ENCODE assay signal across 8 cellular contexts in the genomic region with DNA sequence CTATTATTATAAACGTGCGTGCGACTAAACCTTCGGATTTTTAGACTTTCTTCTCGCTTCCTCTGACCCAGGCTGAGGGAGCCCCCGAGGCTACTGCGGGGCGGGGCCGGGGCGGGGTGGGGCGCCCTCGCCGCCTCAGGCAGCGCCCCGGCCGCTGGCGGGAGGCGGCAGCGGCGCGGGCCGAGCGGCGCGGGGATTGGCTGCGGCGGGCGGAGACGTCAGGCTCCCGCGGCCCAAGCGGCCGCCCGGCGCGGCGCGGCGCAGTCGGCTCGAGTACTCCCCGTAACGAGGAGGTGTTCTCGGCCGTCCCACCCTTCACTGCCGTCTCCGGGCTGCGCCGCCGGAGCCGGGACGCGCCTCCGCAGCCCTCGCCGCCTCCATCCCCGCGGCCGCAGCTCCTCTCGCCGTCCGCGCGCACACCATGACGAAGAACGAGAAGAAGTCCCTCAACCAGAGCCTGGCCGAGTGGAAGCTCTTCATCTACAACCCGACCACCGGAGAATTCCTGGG. TPM values are rescaled to one million over a fixed set of nuclear protein-coding genes. Genes with fewer than 3 reads are reported as not detected.
DNase-seq lines count a peak whose midpoint lies in the region; ATAC-seq and TF ChIP-seq lines count a peak whose summit lies in the region.

A gene (plus strand): TSS at position 263 of the 510 bp plus-strand sequence. CDS start 159 bp downstream, at position 422.

- intact Hi-C loops in heart left ventricle (cut with DNase I) (loop anchor here in 9 of 10 donors (1.0 to 10.0 kb wide), 7 partner anchors 36 to 302 kb away; a partner anchor contains a TSS), posterior vena cava (cut with DNase I) (loop anchor here in 1 of 2 donors (5.0 kb wide), 2 partner anchors 79 to 139 kb away; a partner anchor contains a TSS)

- H3K9me3 ChIP-seq in heart left ventricle, result no peaks in the 10 kb centered on the region

- H3K36me3 Mint-ChIP-seq in HFFc6 (ENCODE audit: low read depth), result no peaks in the 10 kb centered on the region; the same call in 1 of the 2 replicates
- peaks cover 38% of the 10 kb centered on the region for H3K36me3 Mint-ChIP-seq in activated naive CD8-positive, alpha-beta T cell treated with anti-CD3 and anti-CD28 coated beads, Interleukin-2, amount 50 U/mL, for 24 hours (ENCODE audit: low read depth)
- H3K36me3 Mint-ChIP-seq in type B pancreatic cell, result peaks cover 7% of the 10 kb centered on the region

- H3K4me3 Mint-ChIP-seq in HFFc6 (peak within 1 kb of the TSS; percentile 96), type B pancreatic cell (peak within 1 kb of the TSS; percentile 96)
- peak within 1 kb of the TSS; percentile 89 for H3K4me3 Mint-ChIP-seq in activated naive CD8-positive, alpha-beta T cell treated with anti-CD3 and anti-CD28 coated beads, Interleukin-2, amount 50 U/mL, for 24 hours

- H3K9me3 Mint-ChIP-seq in HFFc6, result no peaks in the 10 kb centered on the region
- H3K9me3 Mint-ChIP-seq in activated naive CD8-positive, alpha-beta T cell treated with anti-CD3 and anti-CD28 coated beads, Interleukin-2, amount 50 U/mL, for 24 hours, result no peaks in the 10 kb centered on the region
- H3K9me3 Mint-ChIP-seq in type B pancreatic cell, result no peaks in the 10 kb centered on the region

- H3K27ac ChIP-seq in heart left ventricle, result peak within 1 kb of the TSS; percentile 94 to 100 (median 99)

- H3K4me1 ChIP-seq in heart left ventricle, result peaks cover 6 to 43% (median 19%) of the 10 kb centered on the region in 12 donors

- H3K27me3 ChIP-seq in heart left ventricle, result no peaks in the 10 kb centered on the region

- H3K27me3 Mint-ChIP-seq in HFFc6 (ENCODE audit: insufficient read depth), result peaks cover 2% of the 10 kb centered on the region
- no peaks in the 10 kb centered on the region for H3K27me3 Mint-ChIP-seq in activated naive CD8-positive, alpha-beta T cell treated with anti-CD3 and anti-CD28 coated beads, Interleukin-2, amount 50 U/mL, for 24 hours
- no peaks in the 10 kb centered on the region for H3K27me3 Mint-ChIP-seq in type B pancreatic cell

- peak; percentile 79 for ATAC-seq in activated naive CD8-positive, alpha-beta T cell treated with anti-CD3 and anti-CD28 coated beads, Interleukin-2, amount 50 U/mL, for 24 hours
- peak; percentile 75 to 95 (median 87) for ATAC-seq in heart left ventricle

- peak within 1 kb of the TSS; percentile 97 for H3K27ac Mint-ChIP-seq in HFFc6
- H3K27ac Mint-ChIP-seq in activated naive CD8-positive, alpha-beta T cell treated with anti-CD3 and anti-CD28 coated beads, Interleukin-2, amount 50 U/mL, for 24 hours, result peak within 1 kb of the TSS; percentile 96
- peak within 1 kb of the TSS; percentile 99 for H3K27ac Mint-ChIP-seq in type B pancreatic cell

- H3K4me3 ChIP-seq in GM12864 (ENCODE audit: low read depth, low read length) (peak within 1 kb of the TSS; percentile 69), heart left ventricle (peak within 1 kb of the TSS; percentile 72 to 99 (median 92))

- peak; percentile 38 to 94 for TF ChIP-seq POLR2A in heart left ventricle (IDR thresholded peaks at IDR 0.05)

- H3K36me3 ChIP-seq in heart left ventricle, result no peaks in the 10 kb centered on the region

- TF ChIP-seq CTCF in GM12864 (IDR thresholded peaks at IDR 0.05; ENCODE audit: low read depth, low read length, missing control alignments) (no peak), HFFc6 (IDR thresholded peaks at IDR 0.05) (no peak), heart left ventricle (IDR thresholded peaks at IDR 0.05) (no peak), type B pancreatic cell (conservative IDR thresholded peaks at IDR 0.05) (no peak)

- 0 to 1% (median 0%) methylated on average over 14 to 69 of the region's 69 CpGs for WGBS in heart left ventricle, 4 donors

- H3K4me1 Mint-ChIP-seq in HFFc6 (ENCODE audit: low read depth), result peaks cover 40% of the 10 kb centered on the region
- peaks cover 33% of the 10 kb centered on the region for H3K4me1 Mint-ChIP-seq in activated naive CD8-positive, alpha-beta T cell treated with anti-CD3 and anti-CD28 coated beads, Interleukin-2, amount 50 U/mL, for 24 hours
- H3K4me1 Mint-ChIP-seq in type B pancreatic cell (ENCODE audit: unreplicated experiment), result peaks cover 20% of the 10 kb centered on the region

- peak; percentile 47 for DNase-seq in GM12864 (ENCODE audit: low read depth)
- DNase-seq in HFFc6, result peak; percentile 82
- DNase-seq in NAMALWA (ENCODE audit: low spot score), result peak; percentile 89
- DNase-seq in T follicular helper cell (ENCODE audit: low read depth), result peak; percentile 76
- DNase-seq in activated naive CD8-positive, alpha-beta T cell treated with anti-CD3 and anti-CD28 coated beads, Interleukin-2, amount 50 U/mL, for 24 hours, result peak; percentile 84
- DNase-seq in heart left ventricle, result peak; percentile 87 to 93 (median 90)
- peak; percentile 94 for DNase-seq in posterior vena cava (ENCODE audit: low spot score)
- DNase-seq in type B pancreatic cell (ENCODE audit: extremely low spot score, unreplicated experiment), result peak; percentile 85

RNA-seq across cellular contexts. Expression of the gene that starts here (rescaled TPM):
- total RNA-seq in HFFc6 (2021; fragmentation: NEBNext Ultra II Directional; extraction: Animal tissue kit (Norgen Biotek cat#: 25700)), result 100 to 1,000 TPM; 219 to 273 (median 247) TPM
- total RNA-seq in heart left ventricle (10 to 100 TPM; 19.1 to 78.6 (median 46.1) TPM), posterior vena cava (100 to 1,000 TPM; 119 to 127 TPM), type B pancreatic cell (ENCODE audit: low replicate concordance) (127 and 135 TPM in 2 replicates)
- polyA plus RNA-seq in heart left ventricle, result 10 to 100 TPM; 30.6 to 90.0 TPM

Comparison
In these comparisons a context has a peak if more than half of its experiments do, and no peak if none do; other contexts are left out.
1. Peak in every context shown above with its lines: DNase-seq, ATAC-seq, H3K4me3 ChIP-seq and H3K27ac ChIP-seq.